ENCODE assay signal across 17 cellular contexts in the genomic region with DNA sequence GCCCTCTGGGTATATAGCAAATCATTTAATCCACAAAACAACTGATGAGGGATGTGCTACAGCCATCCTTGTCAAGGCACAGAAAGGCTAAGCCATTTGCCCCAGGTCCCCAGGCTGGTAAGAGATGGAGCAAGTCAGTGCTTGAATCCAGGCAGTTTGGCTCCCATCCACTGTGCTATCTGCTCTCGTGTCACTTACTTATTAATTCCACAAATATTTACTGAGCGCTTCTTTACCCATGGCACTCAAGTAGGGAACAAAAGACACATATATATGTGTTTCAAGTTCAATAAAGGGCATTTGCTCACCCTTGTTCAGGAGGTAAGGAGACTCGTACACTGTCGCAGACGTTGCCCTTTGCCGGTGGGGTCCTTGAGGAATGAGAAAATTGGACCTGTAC. TPM values are rescaled to one million over a fixed set of nuclear protein-coding genes. Genes with fewer than 3 reads are reported as not detected.
DNase-seq lines count a peak whose midpoint lies in the region; ATAC-seq and TF ChIP-seq lines count a peak whose summit lies in the region.
"Had no signal": no experiment of that assay in that cellular context is flagged by ENCODE, and none has a peak within 500 bp of the region (broad histone marks: within the 10 kb centered on the region; RNA-seq: fewer than 3 reads in every experiment).

No MANE protein-coding gene starts in this region.

- H3K4me1 ChIP-seq in left lung (peaks cover 5 to 45% of the 10 kb centered on the region in 2 donors), stomach smooth muscle (ENCODE audit: control insufficient read depth, insufficient read depth, low read length) (peaks cover 77% of the 10 kb centered on the region)

- no peak overlapping the region for H3K4me3 Mint-ChIP-seq in activated naive CD4-positive, alpha-beta T cell treated with anti-CD3 and anti-CD28 coated beads, Interleukin-2, amount 50 U/mL, for 24 hours
- H3K4me3 Mint-ChIP-seq in activated CD8-positive, alpha-beta T cell treated with anti-CD3 and anti-CD28 coated beads, Interleukin-2, amount 10 ng/mL, durations not matched to agents 7 days and 5 days, result no peak overlapping the region

- peaks cover 4% of the 10 kb centered on the region for H3K36me3 Mint-ChIP-seq in activated naive CD4-positive, alpha-beta T cell treated with anti-CD3 and anti-CD28 coated beads, Interleukin-2, amount 50 U/mL, for 24 hours
- peaks cover 59% of the 10 kb centered on the region for H3K36me3 Mint-ChIP-seq in activated CD8-positive, alpha-beta T cell treated with anti-CD3 and anti-CD28 coated beads, Interleukin-2, amount 10 ng/mL, durations not matched to agents 7 days and 5 days (ENCODE audit: low read depth)

- ATAC-seq in activated CD8-positive, alpha-beta T cell treated with anti-CD3 and anti-CD28 coated beads, Interleukin-2, amount 10 ng/mL, durations not matched to agents 7 days and 5 days, result no peak
- peak; percentile 37 for ATAC-seq in left lung
- ATAC-seq: GM12878 had no signal

- intact Hi-C loops in left lung (cut with DNase I), result no loop called here

- CTCF ChIA-PET in activated CD8-positive, alpha-beta T cell treated with anti-CD3 and anti-CD28 coated beads, Interleukin-2, amount 10 ng/mL, durations not matched to agents 7 days and 5 days (lab: Charles Lee), result no interaction called here

- H3K27ac Mint-ChIP-seq in activated naive CD4-positive, alpha-beta T cell treated with anti-CD3 and anti-CD28 coated beads, Interleukin-2, amount 50 U/mL, for 24 hours, result peak overlapping the region; percentile 60
- peak overlapping the region; percentile 5 for H3K27ac Mint-ChIP-seq in activated CD8-positive, alpha-beta T cell treated with anti-CD3 and anti-CD28 coated beads, Interleukin-2, amount 10 ng/mL, durations not matched to agents 7 days and 5 days

- TF ChIP-seq CTCF in left lung (IDR thresholded peaks at IDR 0.05), result no peak

- H3K27me3 ChIP-seq in left lung (no peaks in the 10 kb centered on the region), stomach smooth muscle (ENCODE audit: control insufficient read depth in 1 of 2, insufficient read depth in 2 of 2, low read length in 2 of 2) (no peaks in the 10 kb centered on the region)
- H3K27me3 ChIP-seq: SJSA1 had no signal

- H3K27ac ChIP-seq in left lung (peak overlapping the region in 1 of 2 donors; percentile 61), stomach smooth muscle (ENCODE audit: low read length) (peak overlapping the region; percentile 84)
- H3K27ac ChIP-seq: parathyroid adenoma, SJSA1 had no signal

- H3K9ac ChIP-seq in stomach smooth muscle (ENCODE audit: low read length in 2 of 2), result peak overlapping the region; percentile 29 to 36
- H3K9ac ChIP-seq: parathyroid adenoma had no signal

- no peak for DNase-seq in activated naive CD4-positive, alpha-beta T cell (lab: John Stamatoyannopoulos, UW)
- no peak for DNase-seq in activated CD8-positive, alpha-beta T cell treated with anti-CD3 and anti-CD28 coated beads, Interleukin-2, amount 10 ng/mL, durations not matched to agents 7 days and 5 days
- no peak for DNase-seq in left lung
- DNase-seq in NCI-H2171 treated with DMSO at 0.1 percent for 48 hours (lab: John Stamatoyannopoulos, UW), result no peak
- no peak for DNase-seq in activated CD4-positive, alpha-beta T cell treated with anti-CD3 and anti-CD28 coated beads, Interleukin-2, amount 50 U/mL, for 48 hours
- no peak for DNase-seq in NCI-H128 (lab: John Stamatoyannopoulos, UW; ENCODE audit: unreplicated experiment)
- DNase-seq: cortex of kidney; NCI-H1417; NCI-H526 treated with DMSO at 0.1 percent for 48 hours; stimulated activated CD4-positive, alpha-beta T cell treated with anti-CD3 and anti-CD28 coated beads, Interleukin-1b, Interleukin-23, amount 100 ng/mL, for 48 hours; stimulated activated CD8-positive, alpha-beta memory T cell treated with anti-CD3 and anti-CD28 coated beads, Interleukin-4, amount 100 ng/mL, for 48 hours had no signal

- H3K4me3 ChIP-seq in left lung (no peak overlapping the region), stomach smooth muscle (ENCODE audit: low read length in 2 of 2) (peak overlapping the region; percentile 25 to 44)
- H3K4me3 ChIP-seq: GM12878, SJSA1 had no signal

- POLR2A ChIA-PET in activated CD8-positive, alpha-beta T cell treated with anti-CD3 and anti-CD28 coated beads, Interleukin-2, amount 10 ng/mL, durations not matched to agents 7 days and 5 days (lab: Charles Lee), result no interaction called here

- peaks cover 25% of the 10 kb centered on the region for H3K4me1 Mint-ChIP-seq in activated naive CD4-positive, alpha-beta T cell treated with anti-CD3 and anti-CD28 coated beads, Interleukin-2, amount 50 U/mL, for 24 hours
- peaks cover 10% of the 10 kb centered on the region for H3K4me1 Mint-ChIP-seq in activated CD8-positive, alpha-beta T cell treated with anti-CD3 and anti-CD28 coated beads, Interleukin-2, amount 10 ng/mL, durations not matched to agents 7 days and 5 days (ENCODE audit: low read depth)

- H3K9me3 Mint-ChIP-seq in activated naive CD4-positive, alpha-beta T cell treated with anti-CD3 and anti-CD28 coated beads, Interleukin-2, amount 50 U/mL, for 24 hours, result no peaks in the 10 kb centered on the region
- H3K9me3 Mint-ChIP-seq in activated CD8-positive, alpha-beta T cell treated with anti-CD3 and anti-CD28 coated beads, Interleukin-2, amount 10 ng/mL, durations not matched to agents 7 days and 5 days (ENCODE audit: insufficient read depth), result no peaks in the 10 kb centered on the region

- H3K27me3 Mint-ChIP-seq in activated naive CD4-positive, alpha-beta T cell treated with anti-CD3 and anti-CD28 coated beads, Interleukin-2, amount 50 U/mL, for 24 hours, result no peaks in the 10 kb centered on the region
- H3K27me3 Mint-ChIP-seq in activated CD8-positive, alpha-beta T cell treated with anti-CD3 and anti-CD28 coated beads, Interleukin-2, amount 10 ng/mL, durations not matched to agents 7 days and 5 days (ENCODE audit: low read depth), result no peaks in the 10 kb centered on the region

- H3K9me3 ChIP-seq in left lung, result no peaks in the 10 kb centered on the region
- no peaks in the 10 kb centered on the region for H3K9me3 ChIP-seq in stomach smooth muscle (ENCODE audit: control insufficient read depth in 2 of 2, low read length in 2 of 2)
- H3K9me3 ChIP-seq: SJSA1 had no signal

- peaks cover 0 to 39% of the 10 kb centered on the region in 2 donors for H3K36me3 ChIP-seq in left lung
- H3K36me3 ChIP-seq in stomach smooth muscle (ENCODE audit: control insufficient read depth in 2 of 2, insufficient read depth in 2 of 2, low read length in 2 of 2), result no peaks in the 10 kb centered on the region
- H3K36me3 ChIP-seq: SJSA1 had no signal

RNA-seq across cellular contexts. Expression of gene MPZL1, which starts 38.6 kb away (rescaled TPM):
- 10 to 100 TPM; 12.5 to 13.6 TPM for total RNA-seq in activated CD8-positive, alpha-beta T cell treated with anti-CD3 and anti-CD28 coated beads, Interleukin-2, amount 10 ng/mL, durations not matched to agents 7 days and 5 days
- 100 to 1,000 TPM; 135 to 148 TPM for total RNA-seq in left lung

RNA-seq across cellular contexts. Expression of gene RCSD1, which starts 53.2 kb away (rescaled TPM):
- total RNA-seq in activated CD8-positive, alpha-beta T cell treated with anti-CD3 and anti-CD28 coated beads, Interleukin-2, amount 10 ng/mL, durations not matched to agents 7 days and 5 days, result 100 to 1,000 TPM; 143 to 145 TPM
- 10 to 100 TPM; 12.2 to 21.5 TPM for total RNA-seq in left lung
- total RNA-seq: HT1080 had no signal

Comparison
In these comparisons a context has a peak if more than half of its experiments do, and no peak if none do; other contexts are left out.
1. H3K4me3 ChIP-seq: peak in stomach smooth muscle (2 of 2); none in left lung (0 of 2).
2. RNA of gene MPZL1, which starts 38.6 kb away (total RNA-seq): 135 to 148 TPM in left lung; 12.5 to 13.6 TPM in activated CD8-positive, alpha-beta T cell treated with anti-CD3 and anti-CD28 coated beads, Interleukin-2, amount 10 ng/mL, durations not matched to agents 7 days and 5 days; every median in the first group is over 4 times any median in the second.
3. RNA of gene RCSD1, which starts 53.2 kb away (total RNA-seq): 143 to 145 TPM in activated CD8-positive, alpha-beta T cell treated with anti-CD3 and anti-CD28 coated beads, Interleukin-2, amount 10 ng/mL, durations not matched to agents 7 days and 5 days; 12.2 to 21.5 TPM in left lung; every median in the first group is over 4 times any median in the second.